In genomic region chr2:109213646-109214417, GRCh38 we compare ENCODE assay signal across 7 cellular contexts.
DNase-seq lines count a peak whose midpoint lies in the region; ATAC-seq lines count a peak whose summit lies in the region.

No MANE protein-coding gene starts in this region.

- DNase-seq in T-helper 22 cell (ENCODE audit: low read depth) (peak; percentile 56), astrocyte of the hippocampus (ENCODE audit: low read depth, low spot score) (peak; percentile 74), ureter (ENCODE audit: low spot score) (peak; percentile 69), NCI-H345 treated with DMSO at 0.1 percent for 48 hours (lab: John Stamatoyannopoulos, UW; ENCODE audit: unreplicated experiment) (no peak)
- DNase-seq in natural killer cell treated with Interleukin-12 subunit alpha and Interleukin-12 subunit beta and Interleukin-15 and Interleukin-18, amount 100 ng/mL, for 72 hours (ENCODE audit: low spot score), result peak; percentile 76

- H3K36me3 Mint-ChIP-seq in natural killer cell treated with Interleukin-12 subunit alpha and Interleukin-12 subunit beta and Interleukin-15 and Interleukin-18, amount 100 ng/mL, for 72 hours, result no peaks in the 10 kb centered on the region

- H3K4me3 Mint-ChIP-seq in natural killer cell treated with Interleukin-12 subunit alpha and Interleukin-12 subunit beta and Interleukin-15 and Interleukin-18, amount 100 ng/mL, for 72 hours, result peak overlapping the region; percentile 75

- H3K4me1 Mint-ChIP-seq in natural killer cell treated with Interleukin-12 subunit alpha and Interleukin-12 subunit beta and Interleukin-15 and Interleukin-18, amount 100 ng/mL, for 72 hours (ENCODE audit: low read depth in 2 of 2), result peaks cover 67 to 71% of the 10 kb centered on the region in 2 donors

- ATAC-seq in GM19438 (IDR thresholded peaks at IDR 0.05; ENCODE audit: low read depth, unreplicated experiment) (peak; percentile 65), HG03460 (IDR thresholded peaks at IDR 0.05; ENCODE audit: unreplicated experiment) (peak; percentile 52)
- peak; percentile 93 for ATAC-seq in natural killer cell treated with Interleukin-12 subunit alpha and Interleukin-12 subunit beta and Interleukin-15 and Interleukin-18, amount 100 ng/mL, for 72 hours

- peak overlapping the region; percentile 58 to 67 for H3K27ac Mint-ChIP-seq in natural killer cell treated with Interleukin-12 subunit alpha and Interleukin-12 subunit beta and Interleukin-15 and Interleukin-18, amount 100 ng/mL, for 72 hours

- no peaks in the 10 kb centered on the region for H3K9me3 Mint-ChIP-seq in natural killer cell treated with Interleukin-12 subunit alpha and Interleukin-12 subunit beta and Interleukin-15 and Interleukin-18, amount 100 ng/mL, for 72 hours

- peaks cover 53 to 77% of the 10 kb centered on the region in 2 donors for H3K27me3 Mint-ChIP-seq in natural killer cell treated with Interleukin-12 subunit alpha and Interleukin-12 subunit beta and Interleukin-15 and Interleukin-18, amount 100 ng/mL, for 72 hours
